8 cellular contexts compared by ENCODE assay signal in the genomic region with DNA sequence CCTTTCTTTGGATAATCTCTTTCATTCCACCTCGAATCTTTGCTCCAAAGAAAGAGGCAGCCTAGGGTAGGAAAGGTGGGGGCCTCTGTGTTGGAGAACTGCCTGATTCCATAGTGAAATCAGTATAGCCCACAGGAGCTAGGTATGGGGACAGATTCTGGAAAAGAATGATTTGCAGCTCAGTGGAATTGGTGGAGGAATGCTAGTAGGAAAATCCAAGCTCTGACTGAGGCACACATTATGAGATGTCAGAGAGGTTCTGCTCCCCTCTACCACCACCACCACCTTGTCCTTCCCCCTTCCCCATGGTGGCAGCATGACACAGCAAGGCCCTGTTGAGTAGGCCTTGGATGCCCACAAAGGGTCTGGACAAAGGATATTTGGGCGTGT. TPM values are rescaled to one million over a fixed set of nuclear protein-coding genes. Genes with fewer than 3 reads are reported as not detected.
DNase-seq lines count a peak whose midpoint lies in the region; ATAC-seq and TF ChIP-seq lines count a peak whose summit lies in the region.

No MANE protein-coding gene starts in this region.

- TF ChIP-seq CTCF in Peyer's patch (IDR thresholded peaks at IDR 0.05), result no peak

- peak overlapping the region in 7 of 8 donors; percentile 96 to 100 (median 100) for H3K4me3 Mint-ChIP-seq in CD4-positive, alpha-beta memory T cell
- H3K4me3 Mint-ChIP-seq in activated T-helper 1 cell treated with anti-CD3 and anti-CD28 coated beads, Interleukin-12 subunit alpha, Interleukin-12 subunit beta, Interleukin-2, Interleukin-4 antibody, amounts not matched to agents 30 ng/mL and 10 ng/mL and 1 ng/mL, durations not matched to agents 14 hours and 24 hours and 36 hours, result peak overlapping the region; percentile 95

- TF ChIP-seq POLR2A in Peyer's patch (IDR thresholded peaks at IDR 0.05), result no peak

- peaks cover 21 to 52% (median 28%) of the 10 kb centered on the region in 4 donors for H3K4me1 Mint-ChIP-seq in CD4-positive, alpha-beta memory T cell
- H3K4me1 Mint-ChIP-seq in activated T-helper 1 cell treated with anti-CD3 and anti-CD28 coated beads, Interleukin-12 subunit alpha, Interleukin-12 subunit beta, Interleukin-2, Interleukin-4 antibody, amounts not matched to agents 30 ng/mL and 10 ng/mL and 1 ng/mL, durations not matched to agents 14 hours and 24 hours and 36 hours (ENCODE audit: low read depth), result peaks cover 48% of the 10 kb centered on the region

- H3K4me1 ChIP-seq in CD4-positive, alpha-beta memory T cell (ENCODE audit: insufficient read depth, low read length), result peaks cover 28% of the 10 kb centered on the region
- H3K4me1 ChIP-seq in HUES6 (ENCODE audit: control insufficient read depth, insufficient read depth, low read length) (peaks cover 24% of the 10 kb centered on the region), muscle layer of colon (ENCODE audit: insufficient read depth, low read length) (peaks cover 30% of the 10 kb centered on the region), Peyer's patch (peaks cover 0 to 23% (median 6%) of the 10 kb centered on the region in 4 donors)

- no peak overlapping the region for H3K4me3 ChIP-seq in CD4-positive, alpha-beta memory T cell (ENCODE audit: low read length in 2 of 2)
- H3K4me3 ChIP-seq in HUES6 (ENCODE audit: low read depth, low read length) (peak overlapping the region; percentile 97), muscle layer of colon (ENCODE audit: low read depth in 1 of 2, low read length in 2 of 2) (peak overlapping the region in 1 of 2 donors; percentile 97), Peyer's patch (no peak overlapping the region)

- peak overlapping the region; percentile 88 for H3K9ac ChIP-seq in HUES6 (ENCODE audit: low read length)
- no peak overlapping the region for H3K9ac ChIP-seq in muscle layer of colon (ENCODE audit: low read length)

- peak overlapping the region; percentile 14 to 99 (median 98) for H3K27ac Mint-ChIP-seq in CD4-positive, alpha-beta memory T cell
- peak overlapping the region; percentile 58 for H3K27ac Mint-ChIP-seq in activated T-helper 1 cell treated with anti-CD3 and anti-CD28 coated beads, Interleukin-12 subunit alpha, Interleukin-12 subunit beta, Interleukin-2, Interleukin-4 antibody, amounts not matched to agents 30 ng/mL and 10 ng/mL and 1 ng/mL, durations not matched to agents 14 hours and 24 hours and 36 hours

- no peak for ATAC-seq in HG03354 (IDR thresholded peaks at IDR 0.05; ENCODE audit: poor library complexity, severe bottlenecking, unreplicated experiment)
- no peak for ATAC-seq in left lobe of liver

- H3K27me3 ChIP-seq in CD4-positive, alpha-beta memory T cell (ENCODE audit: insufficient read depth, low read length), result no peaks in the 10 kb centered on the region
- no peaks in the 10 kb centered on the region for H3K27me3 ChIP-seq in HUES6 (ENCODE audit: control insufficient read depth, insufficient read depth, low read length)
- H3K27me3 ChIP-seq in muscle layer of colon (ENCODE audit: control insufficient read depth in 1 of 2, insufficient read depth in 2 of 2, low read length in 2 of 2), result no peaks in the 10 kb centered on the region
- no peaks in the 10 kb centered on the region for H3K27me3 ChIP-seq in Peyer's patch

- H3K36me3 Mint-ChIP-seq in CD4-positive, alpha-beta memory T cell, result peaks cover 24 to 37% of the 10 kb centered on the region in 2 donors
- H3K36me3 Mint-ChIP-seq in activated T-helper 1 cell treated with anti-CD3 and anti-CD28 coated beads, Interleukin-12 subunit alpha, Interleukin-12 subunit beta, Interleukin-2, Interleukin-4 antibody, amounts not matched to agents 30 ng/mL and 10 ng/mL and 1 ng/mL, durations not matched to agents 14 hours and 24 hours and 36 hours (ENCODE audit: low read depth), result peaks cover 35% of the 10 kb centered on the region

- intact Hi-C loops in CD4-positive, alpha-beta memory T cell (cut with micrococcal nuclease), result no loop called here
- intact Hi-C loops in activated T-helper 1 cell treated with anti-CD3 and anti-CD28 coated beads, Interleukin-12 subunit alpha, Interleukin-12 subunit beta, Interleukin-2, Interleukin-4 antibody, amounts not matched to agents 30 ng/mL and 10 ng/mL and 1 ng/mL, durations not matched to agents 14 hours and 24 hours and 36 hours (cut with micrococcal nuclease), result no loop called here

- peaks cover 0 to 1% of the 10 kb centered on the region in 2 donors for H3K27me3 Mint-ChIP-seq in CD4-positive, alpha-beta memory T cell
- no peaks in the 10 kb centered on the region for H3K27me3 Mint-ChIP-seq in activated T-helper 1 cell treated with anti-CD3 and anti-CD28 coated beads, Interleukin-12 subunit alpha, Interleukin-12 subunit beta, Interleukin-2, Interleukin-4 antibody, amounts not matched to agents 30 ng/mL and 10 ng/mL and 1 ng/mL, durations not matched to agents 14 hours and 24 hours and 36 hours (ENCODE audit: insufficient read depth)

- H3K36me3 ChIP-seq in CD4-positive, alpha-beta memory T cell (ENCODE audit: insufficient read depth, low read length), result peaks cover under 1% of the 10 kb centered on the region
- H3K36me3 ChIP-seq in HUES6 (ENCODE audit: control insufficient read depth, insufficient read depth, low read length) (peaks cover 13% of the 10 kb centered on the region), muscle layer of colon (ENCODE audit: insufficient read depth, low read length) (peaks cover 7% of the 10 kb centered on the region), Peyer's patch (no peaks in the 10 kb centered on the region)

- POLR2A ChIA-PET in CD4-positive, alpha-beta memory T cell (lab: Charles Lee; ENCODE audit: partially characterized antibody), result interaction anchor here (0.9 to 16.6 kb wide), 5 partner anchors 11 to 96 kb away, joined by 4 to 325 read pairs (median 124); partner anchors contain the start of genes C1orf56, GABPB2 and MINDY1

- CTCF ChIA-PET in CD4-positive, alpha-beta memory T cell (lab: Charles Lee; ENCODE audit: partially characterized antibody), result interaction anchor here (1.0 to 9.0 kb wide), 4 partner anchors 12 to 95 kb away, joined by 4 to 92 read pairs (median 72); partner anchors contain the start of genes C1orf56, GABPB2 and TNFAIP8L2

- peaks cover 0 to 7% (median 0%) of the 10 kb centered on the region in 8 donors for H3K9me3 Mint-ChIP-seq in CD4-positive, alpha-beta memory T cell
- H3K9me3 Mint-ChIP-seq in activated T-helper 1 cell treated with anti-CD3 and anti-CD28 coated beads, Interleukin-12 subunit alpha, Interleukin-12 subunit beta, Interleukin-2, Interleukin-4 antibody, amounts not matched to agents 30 ng/mL and 10 ng/mL and 1 ng/mL, durations not matched to agents 14 hours and 24 hours and 36 hours, result no peaks in the 10 kb centered on the region

- no peak for DNase-seq in CD4-positive, alpha-beta memory T cell
- DNase-seq in activated T-helper 1 cell treated with anti-CD3 and anti-CD28 coated beads, Interleukin-12 subunit alpha, Interleukin-12 subunit beta, Interleukin-2, Interleukin-4 antibody, amounts not matched to agents 30 ng/mL and 10 ng/mL and 1 ng/mL, durations not matched to agents 14 hours and 24 hours and 36 hours (ENCODE audit: low spot score), result no peak
- no peak for DNase-seq in SW 1271 (lab: John Stamatoyannopoulos, UW)
- DNase-seq in left lobe of liver (ENCODE audit: low spot score), result no peak
- DNase-seq in Peyer's patch, result no peak

- no peaks in the 10 kb centered on the region for H3K9me3 ChIP-seq in CD4-positive, alpha-beta memory T cell (ENCODE audit: control insufficient read depth in 1 of 2, low read length in 2 of 2)
- H3K9me3 ChIP-seq in HUES6 (ENCODE audit: control insufficient read depth, insufficient read depth, low read depth, low read length), result no peaks in the 10 kb centered on the region
- H3K9me3 ChIP-seq in muscle layer of colon (ENCODE audit: low read length), result no peaks in the 10 kb centered on the region
- H3K9me3 ChIP-seq in Peyer's patch, result no peaks in the 10 kb centered on the region

- H3K27ac ChIP-seq in CD4-positive, alpha-beta memory T cell (ENCODE audit: low read depth, low read length), result no peak overlapping the region
- H3K27ac ChIP-seq in HUES6 (ENCODE audit: low read depth, low read length), result peak overlapping the region; percentile 73; the same call in 1 of the 2 replicates
- H3K27ac ChIP-seq in muscle layer of colon (ENCODE audit: low read depth, low read length), result peak overlapping the region; percentile 97
- no peak overlapping the region for H3K27ac ChIP-seq in Peyer's patch

RNA-seq across cellular contexts. Expression of gene MLLT11, which starts 0.8 kb away (rescaled TPM):
- total RNA-seq in CD4-positive, alpha-beta memory T cell, result 1 to 10 TPM; 4.5 to 4.9 TPM
- polyA plus RNA-seq in CD4-positive, alpha-beta memory T cell, result 1 to 10 TPM; 3.6 to 3.9 TPM
- total RNA-seq in activated T-helper 1 cell treated with anti-CD3 and anti-CD28 coated beads, Interleukin-12 subunit alpha, Interleukin-12 subunit beta, Interleukin-2, Interleukin-4 antibody, amounts not matched to agents 30 ng/mL and 10 ng/mL and 1 ng/mL, durations not matched to agents 14 hours and 24 hours and 36 hours, result 3.5 and 3.7 TPM in 2 replicates
- total RNA-seq in left lobe of liver, result 0.28 TPM
- total RNA-seq in Peyer's patch, result under 1 TPM in 2 of 4 donors, not detected in 2; 0.27 to 0.95 TPM

RNA-seq across cellular contexts. Expression of gene CDC42SE1, which starts 1.6 kb away (rescaled TPM):
- 100 to 1,000 TPM; 478 to 483 TPM for total RNA-seq in CD4-positive, alpha-beta memory T cell
- 100 to 1,000 TPM in 1 of 2 donors, 10 to 100 TPM in 1; 66.2 to 100 TPM for polyA plus RNA-seq in CD4-positive, alpha-beta memory T cell
- 216 and 219 TPM in 2 replicates for total RNA-seq in activated T-helper 1 cell treated with anti-CD3 and anti-CD28 coated beads, Interleukin-12 subunit alpha, Interleukin-12 subunit beta, Interleukin-2, Interleukin-4 antibody, amounts not matched to agents 30 ng/mL and 10 ng/mL and 1 ng/mL, durations not matched to agents 14 hours and 24 hours and 36 hours
- 21.0 TPM for total RNA-seq in left lobe of liver
- total RNA-seq in Peyer's patch, result 10 to 100 TPM; 48.6 to 87.5 (median 58.6) TPM

RNA-seq across cellular contexts. Expression of gene GABPB2, which starts 9.6 kb away (rescaled TPM):
- 10 to 100 TPM; 36.8 to 42.8 TPM for total RNA-seq in CD4-positive, alpha-beta memory T cell
- polyA plus RNA-seq in CD4-positive, alpha-beta memory T cell, result 10 to 100 TPM in 1 of 2 donors, 1 to 10 TPM in 1; 4.9 to 14.2 TPM
- total RNA-seq in activated T-helper 1 cell treated with anti-CD3 and anti-CD28 coated beads, Interleukin-12 subunit alpha, Interleukin-12 subunit beta, Interleukin-2, Interleukin-4 antibody, amounts not matched to agents 30 ng/mL and 10 ng/mL and 1 ng/mL, durations not matched to agents 14 hours and 24 hours and 36 hours, result 19.4 and 21.5 TPM in 2 replicates
- total RNA-seq in left lobe of liver (6.2 TPM), Peyer's patch (10 to 100 TPM in 3 of 4 donors, 1 to 10 TPM in 1; 7.9 to 32.2 (median 15.8) TPM)

RNA-seq across cellular contexts. Expression of gene C1orf56, which starts 13.5 kb away (rescaled TPM):
- total RNA-seq in CD4-positive, alpha-beta memory T cell, result 1 to 10 TPM; 2.4 to 3.5 TPM
- polyA plus RNA-seq in CD4-positive, alpha-beta memory T cell, result 1 to 10 TPM; 1.4 to 3.6 TPM
- total RNA-seq in activated T-helper 1 cell treated with anti-CD3 and anti-CD28 coated beads, Interleukin-12 subunit alpha, Interleukin-12 subunit beta, Interleukin-2, Interleukin-4 antibody, amounts not matched to agents 30 ng/mL and 10 ng/mL and 1 ng/mL, durations not matched to agents 14 hours and 24 hours and 36 hours, result 1.6 and 1.7 TPM in 2 replicates
- total RNA-seq in left lobe of liver (4.3 TPM), Peyer's patch (1 to 10 TPM in 3 of 4 donors, not detected in 1; 1.3 to 2.5 (median 1.4) TPM)

RNA-seq across cellular contexts. Expression of gene BNIPL, which starts 24.6 kb away (rescaled TPM):
- 1 to 10 TPM; 4.6 to 8.3 TPM for total RNA-seq in CD4-positive, alpha-beta memory T cell
- polyA plus RNA-seq in CD4-positive, alpha-beta memory T cell, result not detected
- 0.70 and 0.73 TPM in 2 replicates for total RNA-seq in activated T-helper 1 cell treated with anti-CD3 and anti-CD28 coated beads, Interleukin-12 subunit alpha, Interleukin-12 subunit beta, Interleukin-2, Interleukin-4 antibody, amounts not matched to agents 30 ng/mL and 10 ng/mL and 1 ng/mL, durations not matched to agents 14 hours and 24 hours and 36 hours
- total RNA-seq in left lobe of liver (1.6 TPM), Peyer's patch (1 to 10 TPM in 2 of 4 donors, under 1 TPM in 1, not detected in 1; 0.70 to 8.4 (median 3.6) TPM)

Comparison
In these comparisons a context has a peak if more than half of its experiments do, and no peak if none do; other contexts are left out.
1. H3K27ac ChIP-seq: peak in HUES6 (single experiment) and muscle layer of colon (single experiment); none in CD4-positive, alpha-beta memory T cell (single experiment) and Peyer's patch (0 of 4).